1 cellular context compared by ENCODE assay signal in genomic region chr5:33582417-33582816, GRCh38.
TF ChIP-seq lines count a peak whose summit lies in the region.

No MANE protein-coding gene starts in this region.

TF ChIP-seq in liver, 16 proteins besides CTCF, POLR2A, EP300 and RAD21 (continued from another document):
- peak in 1 of 2 donors; percentile 29 for TF ChIP-seq RXRA (IDR thresholded peaks at IDR 0.05)
- peak; percentile 32 for TF ChIP-seq ATF3 (IDR thresholded peaks at IDR 0.05)
- TF ChIP-seq GABPA (IDR thresholded peaks at IDR 0.05 in 1 of 2, conservative IDR thresholded peaks at IDR 0.05 in 1 of 2) = no peak
- peak; percentile 74 for TF ChIP-seq HNF4G (IDR thresholded peaks at IDR 0.05)
- no peak for TF ChIP-seq TAF1 (conservative IDR thresholded peaks at IDR 0.05)
- no peak for TF ChIP-seq FOXA1 (IDR thresholded peaks at IDR 0.05)
- TF ChIP-seq SP1 (IDR thresholded peaks at IDR 0.05) = peak; percentile 73
- peak; percentile 12 to 42 for TF ChIP-seq JUND (IDR thresholded peaks at IDR 0.05)
- peak; percentile 89 to 90 for TF ChIP-seq HNF4A (conservative IDR thresholded peaks at IDR 0.05)
- peak; percentile 13 for TF ChIP-seq FOXA2 (IDR thresholded peaks at IDR 0.05)
